8 cellular contexts compared by ENCODE assay signal in the genomic region with DNA sequence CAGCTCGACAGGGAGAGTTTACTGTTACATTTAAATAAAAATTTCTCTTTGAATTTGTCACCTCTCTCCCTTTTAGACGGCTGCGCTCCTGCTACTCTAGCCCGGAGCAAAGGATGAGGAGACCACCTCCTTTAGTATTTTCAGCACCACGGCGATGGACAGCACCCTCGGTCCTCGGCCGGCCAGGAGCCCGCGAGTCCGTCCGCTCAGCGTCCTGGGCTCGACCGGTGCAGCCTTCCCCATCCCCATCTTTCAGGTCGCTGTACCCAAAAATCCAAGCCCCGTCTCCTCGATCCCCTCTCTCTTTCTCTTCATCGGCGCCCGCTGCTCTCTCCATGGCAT. TPM values are rescaled to one million over a fixed set of nuclear protein-coding genes. Genes with fewer than 3 reads are reported as not detected.
A peak's percentile ranks its signal among the peaks of the same experiment; 100 is the strongest.
DNase-seq lines count a peak whose midpoint lies in the region; ATAC-seq and TF ChIP-seq lines count a peak whose summit lies in the region.

No MANE protein-coding gene starts in this region.

- WGBS in transverse colon (ENCODE audit: low coverage in 1 of 2), 2 donors: 10 to 21% methylated on average over 15 to 22 of the region's 22 CpGs

- TF ChIP-seq EP300 in transverse colon (IDR thresholded peaks at IDR 0.05; ENCODE audit: low read depth): no peak

- H3K27ac ChIP-seq in colonic mucosa (no peak overlapping the region), left lung (no peak overlapping the region), transverse colon (no peak overlapping the region), OCI-LY7 (ENCODE audit: low read depth, low read length, poor library complexity, severe bottlenecking) (no peak overlapping the region)

- H3K36me3 ChIP-seq in colonic mucosa (no peaks in the 10 kb centered on the region), left lung (no peaks in the 10 kb centered on the region), transverse colon (no peaks in the 10 kb centered on the region), OCI-LY7 (ENCODE audit: insufficient read depth, low read length) (no peaks in the 10 kb centered on the region)

- no peaks in the 10 kb centered on the region for H4K20me1 ChIP-seq in OCI-LY7 (ENCODE audit: insufficient read depth, low read length)

- H3K4me1 ChIP-seq in colonic mucosa (no peaks in the 10 kb centered on the region), left lung (peaks cover 8 to 27% of the 10 kb centered on the region in 2 donors), transverse colon (peaks cover 7 to 25% (median 23%) of the 10 kb centered on the region in 4 donors), OCI-LY7 (ENCODE audit: insufficient read depth, low read length, poor library complexity, severe bottlenecking) (no peaks in the 10 kb centered on the region)

- H3K9me2 ChIP-seq in OCI-LY7 (ENCODE audit: insufficient read depth, low read length): no peaks in the 10 kb centered on the region

- ATAC-seq in left lung: peak; percentile 86
- no peak for ATAC-seq in HG03095 (IDR thresholded peaks at IDR 0.05; ENCODE audit: unreplicated experiment)

- DNase-seq in NCI-H748 (lab: John Stamatoyannopoulos, UW; ENCODE audit: unreplicated experiment) (peak; percentile 62), NCI-H748 treated with DMSO at 0.1 percent for 48 hours (lab: John Stamatoyannopoulos, UW) (no peak), colonic mucosa (peak; percentile 33), left lung (peak; percentile 43 to 73), transverse colon (peak; percentile 14), OCI-LY7 (ENCODE audit: low spot score) (no peak), UCSD-AML1 (lab: John Stamatoyannopoulos, UW; ENCODE audit: unreplicated experiment) (no peak)

- no peaks in the 10 kb centered on the region for H3K79me2 ChIP-seq in OCI-LY7 (ENCODE audit: insufficient read depth, low read depth, low read length)

- H2AFZ ChIP-seq in OCI-LY7 (ENCODE audit: low read length): no peak overlapping the region

- intact Hi-C loops in colonic mucosa (cut with DNase I): no loop called here
- intact Hi-C loops in left lung (cut with DNase I): no loop called here
- intact Hi-C loops in transverse colon (cut with DNase I; ENCODE audit: low total_unique reads): no loop called here
- intact Hi-C loops in OCI-LY7 (cut with micrococcal nuclease; ENCODE audit: unreplicated experiment): no loop called here

- in situ Hi-C loops in transverse colon (cut with MboI; ENCODE audit: low pct_ligation_motif_present in 1 of 4, low pct_unique_long_range_greater_than_20kb in 1 of 4, low sequenced_read_pairs in 3 of 4): no loop called here

- H3K9ac ChIP-seq in colonic mucosa (ENCODE audit: low read depth in 2 of 2, low read length in 2 of 2): no peak overlapping the region

- POLR2A ChIA-PET in OCI-LY7 (lab: Charles Lee): no interaction called here

- CTCF ChIA-PET in OCI-LY7 (lab: Charles Lee; ENCODE audit: unreplicated experiment): no interaction called here

- H3K27me3 ChIP-seq in colonic mucosa (peaks cover 39% of the 10 kb centered on the region), left lung (peaks cover 57 to 89% of the 10 kb centered on the region in 2 donors), transverse colon (peaks cover 90% of the 10 kb centered on the region)

- no peak overlapping the region for H3K4me2 ChIP-seq in OCI-LY7 (ENCODE audit: low read length)

- H3K9me3 ChIP-seq in colonic mucosa (no peaks in the 10 kb centered on the region), left lung (no peaks in the 10 kb centered on the region), transverse colon (no peaks in the 10 kb centered on the region), OCI-LY7 (ENCODE audit: low read length) (no peaks in the 10 kb centered on the region)

- TF ChIP-seq CTCF in colonic mucosa (IDR thresholded peaks at IDR 0.05) (no peak), left lung (IDR thresholded peaks at IDR 0.05) (no peak), transverse colon (IDR thresholded peaks at IDR 0.05) (no peak), OCI-LY7 (conservative IDR thresholded peaks at IDR 0.05; ENCODE audit: low read length) (no peak)

- no peak overlapping the region for H3K4me3 ChIP-seq in colonic mucosa
- no peak overlapping the region for H3K4me3 ChIP-seq in left lung
- peak overlapping the region in 1 of 4 donors; percentile 40 for H3K4me3 ChIP-seq in transverse colon
- no peak overlapping the region for H3K4me3 ChIP-seq in OCI-LY7 (ENCODE audit: low read depth, low read length, poor library complexity, severe bottlenecking)

- TF ChIP-seq POLR2A in transverse colon (IDR thresholded peaks at IDR 0.05): no peak

- BruUV-seq in OCI-LY7 (replicated peaks; lab: Mats Ljungman, UMichigan): no TSS peak

RNA-seq across cellular contexts. Expression of a gene that starts 0.8 kb away (rescaled TPM):
- total RNA-seq in colonic mucosa (1 to 10 TPM in 1 of 2 donors, not detected in 1; 1.4 TPM), left lung (1 to 10 TPM; 1.1 to 2.1 TPM), transverse colon (under 1 TPM in 2 of 4 donors, not detected in 2; 0.14 to 0.75 TPM), OCI-LY7 (2022) (not detected in 2 replicates)
- not detected in 2 replicates for total RNA-seq in OCI-LY7 (2014; rRNA removed; shearing (Covaris generic))

Comparison
In these comparisons a context has a peak if more than half of its experiments do, and no peak if none do; other contexts are left out.
1. DNase-seq: peak in NCI-H748 (single experiment), colonic mucosa (single experiment), left lung (2 of 2) and transverse colon (single experiment); none in NCI-H748 treated with DMSO at 0.1 percent for 48 hours (single experiment), OCI-LY7 (single experiment) and UCSD-AML1 (single experiment).